Comparison of ENCODE assay signal across 9 cellular contexts in genomic region chrX:153926594-153926862, GRCh38. TPM values are rescaled to one million over a fixed set of nuclear protein-coding genes. Genes with fewer than 3 reads are reported as not detected.
A peak's percentile ranks its signal among the peaks of the same experiment; 100 is the strongest.
DNase-seq lines count a peak whose midpoint lies in the region; ATAC-seq and TF ChIP-seq lines count a peak whose summit lies in the region.
"Had no signal": no experiment of that assay in that cellular context is flagged by ENCODE, and none has a peak within 500 bp of the region (broad histone marks: within the 10 kb centered on the region; RNA-seq: fewer than 3 reads in every experiment).

No MANE protein-coding gene starts in this region.

- peaks cover 6% of the 10 kb centered on the region for H3K36me3 Mint-ChIP-seq in MCF 10A (ENCODE audit: insufficient read depth, unreplicated experiment)
- peaks cover 12 to 18% of the 10 kb centered on the region in 2 donors for H3K36me3 Mint-ChIP-seq in activated naive CD4-positive, alpha-beta T cell treated with anti-CD3 and anti-CD28 coated beads, Interleukin-2, amount 50 U/mL, for 72 hours
- H3K36me3 Mint-ChIP-seq in memory B cell, result peaks cover 6% of the 10 kb centered on the region

- H3K27ac ChIP-seq in breast epithelium, result peak overlapping the region; percentile 87 to 88
- H3K27ac ChIP-seq in uterus, result peak overlapping the region; percentile 92 to 97

- H3K4me3 Mint-ChIP-seq in MCF 10A (ENCODE audit: unreplicated experiment) (no peak overlapping the region), memory B cell (peak overlapping the region; percentile 93)

- H3K9me3 ChIP-seq in breast epithelium, result no peaks in the 10 kb centered on the region
- H3K9me3 ChIP-seq in uterus, result no peaks in the 10 kb centered on the region

- TF ChIP-seq CTCF in breast epithelium (IDR thresholded peaks at IDR 0.05) (no peak), MCF 10A (IDR thresholded peaks at IDR 0.05; ENCODE audit: unreplicated experiment) (no peak), uterus (IDR thresholded peaks at IDR 0.05) (no peak)

- H3K4me1 Mint-ChIP-seq in MCF 10A (ENCODE audit: insufficient read depth, unreplicated experiment) (peaks cover 9% of the 10 kb centered on the region), memory B cell (peaks cover 23% of the 10 kb centered on the region)

- no peaks in the 10 kb centered on the region for H3K36me3 ChIP-seq in breast epithelium
- no peaks in the 10 kb centered on the region for H3K36me3 ChIP-seq in uterus

- H3K4me1 ChIP-seq in breast epithelium (no peaks in the 10 kb centered on the region), uterus (peaks cover 3 to 7% of the 10 kb centered on the region in 2 donors)

- peak; percentile 10 to 13 for ATAC-seq in activated naive CD4-positive, alpha-beta T cell treated with anti-CD3 and anti-CD28 coated beads, Interleukin-2, amount 50 U/mL, for 72 hours
- ATAC-seq in memory B cell (ENCODE audit: low read depth), result no peak
- no peak for ATAC-seq in GM21717 (IDR thresholded peaks at IDR 0.05; ENCODE audit: unreplicated experiment)

- H3K27me3 ChIP-seq in breast epithelium, result peaks cover 0 to 45% of the 10 kb centered on the region in 2 donors
- no peaks in the 10 kb centered on the region for H3K27me3 ChIP-seq in uterus

- BruUV-seq in MCF 10A (replicated peaks; lab: Mats Ljungman, UMichigan), result no TSS peak

- H3K9me3 Mint-ChIP-seq in MCF 10A (ENCODE audit: unreplicated experiment), result no peaks in the 10 kb centered on the region
- no peaks in the 10 kb centered on the region for H3K9me3 Mint-ChIP-seq in activated naive CD4-positive, alpha-beta T cell treated with anti-CD3 and anti-CD28 coated beads, Interleukin-2, amount 50 U/mL, for 72 hours
- H3K9me3 Mint-ChIP-seq in memory B cell, result no peaks in the 10 kb centered on the region

- CTCF ChIA-PET in MCF 10A (lab: Yijun Ruan, JAX), result interaction anchor here (1.3 to 3.1 kb wide), 2 partner anchors 21 to 26 kb away, joined by 5 to 19 read pairs; no protein-coding TSS in a partner anchor

- intact Hi-C loops in breast epithelium (cut with DNase I; ENCODE audit: low total_unique reads), result no loop called here
- intact Hi-C loops in MCF 10A (cut with micrococcal nuclease), result no loop called here
- intact Hi-C loops in uterus (cut with DNase I; ENCODE audit: low total_unique reads), result no loop called here

- DNase-seq in breast epithelium (ENCODE audit: low spot score in 2 of 2) (no peak), MCF 10A (ENCODE audit: unreplicated experiment) (no peak), memory B cell (ENCODE audit: low spot score in 2 of 2) (no peak), uterus (no peak), cerebellum (ENCODE audit: low spot score) (no peak), NCI-H2171 (lab: John Stamatoyannopoulos, UW) (no peak)
- DNase-seq in activated naive CD4-positive, alpha-beta T cell treated with anti-CD3 and anti-CD28 coated beads, Interleukin-2, amount 50 U/mL, for 72 hours (ENCODE audit: low spot score in 2 of 2), result peak in 1 of 2 donors; percentile 68

- TF ChIP-seq POLR2A in breast epithelium (IDR thresholded peaks at IDR 0.05) (no peak), uterus (IDR thresholded peaks at IDR 0.05) (no peak)

- no peak overlapping the region for H3K27ac Mint-ChIP-seq in MCF 10A (ENCODE audit: low read depth, unreplicated experiment)
- peak overlapping the region; percentile 94 to 96 for H3K27ac Mint-ChIP-seq in activated naive CD4-positive, alpha-beta T cell treated with anti-CD3 and anti-CD28 coated beads, Interleukin-2, amount 50 U/mL, for 72 hours
- peak overlapping the region; percentile 96 for H3K27ac Mint-ChIP-seq in memory B cell

- H3K27me3 Mint-ChIP-seq in MCF 10A (ENCODE audit: insufficient read depth, unreplicated experiment) (no peaks in the 10 kb centered on the region), memory B cell (no peaks in the 10 kb centered on the region)

- POLR2A ChIA-PET in MCF 10A (lab: Yijun Ruan, JAX), result interaction anchor here (0.7 to 2.7 kb wide), 4 partner anchors 9 to 132 kb away, joined by 3 to 25 read pairs (median 6); partner anchors contain the start of genes HCFC1, IDH3G and SSR4

- H3K4me3 ChIP-seq in breast epithelium (peak overlapping the region; percentile 27 to 70 (median 49)), uterus (no peak overlapping the region)

RNA-seq across cellular contexts. Expression of gene ARHGAP4, which starts 0.5 kb away (rescaled TPM):
- 10 to 100 TPM; 18.4 to 21.5 (median 19.8) TPM for total RNA-seq in breast epithelium
- total RNA-seq in MCF 10A (2022), result 2.3 and 2.6 TPM in 2 replicates
- 100 to 1,000 TPM in 1 of 2 donors, 10 to 100 TPM in 1; 90.0 to 138 TPM for total RNA-seq in activated naive CD4-positive, alpha-beta T cell treated with anti-CD3 and anti-CD28 coated beads, Interleukin-2, amount 50 U/mL, for 72 hours
- 10 to 100 TPM in 2 of 4 donors, 1 to 10 TPM in 2; 5.1 to 28.3 (median 15.8) TPM for total RNA-seq in uterus
- 9.3 TPM for total RNA-seq in cerebellum

RNA-seq across cellular contexts. Expression of gene NAA10, which starts 8.3 kb away (rescaled TPM):
- 10 to 100 TPM; 57.7 to 81.0 (median 79.2) TPM for total RNA-seq in breast epithelium
- 166 and 196 TPM in 2 replicates for total RNA-seq in MCF 10A (2022)
- 100 to 1,000 TPM in 1 of 2 donors, 10 to 100 TPM in 1; 97.9 to 129 TPM for total RNA-seq in activated naive CD4-positive, alpha-beta T cell treated with anti-CD3 and anti-CD28 coated beads, Interleukin-2, amount 50 U/mL, for 72 hours
- 100 to 1,000 TPM in 2 of 4 donors, 10 to 100 TPM in 2; 37.9 to 198 (median 109) TPM for total RNA-seq in uterus
- 21.6 TPM for total RNA-seq in cerebellum

RNA-seq across cellular contexts. Expression of gene RENBP, which starts 17.9 kb away (rescaled TPM):
- total RNA-seq in breast epithelium (10 to 100 TPM in 1 of 3 donors, 1 to 10 TPM in 2; 6.6 to 50.7 (median 6.9) TPM), MCF 10A (2022) (0.23 TPM in 1 of 2 replicates, not detected in the other), uterus (1 to 10 TPM in 3 of 4 donors, under 1 TPM in 1; 0.77 to 5.9 (median 2.6) TPM), cerebellum (2.6 TPM)
- total RNA-seq in activated naive CD4-positive, alpha-beta T cell treated with anti-CD3 and anti-CD28 coated beads, Interleukin-2, amount 50 U/mL, for 72 hours, result 10 to 100 TPM; 14.8 to 16.1 TPM

RNA-seq across cellular contexts. Expression of gene AVPR2, which starts 22.1 kb away (rescaled TPM):
- total RNA-seq in breast epithelium (1 to 10 TPM in 2 of 3 donors, under 1 TPM in 1; 0.44 to 5.9 (median 5.3) TPM), MCF 10A (2022) (not detected in 2 replicates), uterus (1 to 10 TPM in 2 of 4 donors, under 1 TPM in 1, not detected in 1; 0.35 to 5.2 (median 4.4) TPM), cerebellum (not detected)
- not detected for total RNA-seq in activated naive CD4-positive, alpha-beta T cell treated with anti-CD3 and anti-CD28 coated beads, Interleukin-2, amount 50 U/mL, for 72 hours
- total RNA-seq: HT-29 had no signal

RNA-seq across cellular contexts. Expression of gene L1CAM, which starts 40.6 kb away (rescaled TPM):
- total RNA-seq in breast epithelium (1 to 10 TPM in 1 of 3 donors, under 1 TPM in 2; 0.29 to 1.8 (median 0.66) TPM), MCF 10A (2022) (20.7 and 41.0 TPM in 2 replicates), uterus (1 to 10 TPM in 2 of 4 donors, under 1 TPM in 1, not detected in 1; 0.26 to 5.1 (median 2.8) TPM), cerebellum (107 TPM)
- total RNA-seq in activated naive CD4-positive, alpha-beta T cell treated with anti-CD3 and anti-CD28 coated beads, Interleukin-2, amount 50 U/mL, for 72 hours, result 1 to 10 TPM; 1.1 to 1.8 TPM
- total RNA-seq: HT-29 had no signal

Comparison
In these comparisons a context has a peak if more than half of its experiments do, and no peak if none do; other contexts are left out.
1. H3K4me3 ChIP-seq: peak in breast epithelium (3 of 3); none in uterus (0 of 2).
2. ATAC-seq: peak in activated naive CD4-positive, alpha-beta T cell treated with anti-CD3 and anti-CD28 coated beads, Interleukin-2, amount 50 U/mL, for 72 hours (2 of 2); none in memory B cell (single experiment) and GM21717 (single experiment).